In genomic region chr10:22629843-22630228, GRCh38 we compare ENCODE assay signal across 8 cellular contexts.
A peak's percentile ranks its signal among the peaks of the same experiment; 100 is the strongest.
DNase-seq lines count a peak whose midpoint lies in the region; ATAC-seq and TF ChIP-seq lines count a peak whose summit lies in the region.

No MANE protein-coding gene starts in this region.

- CTCF ChIA-PET in activated CD8-positive, alpha-beta memory T cell treated with anti-CD3 and anti-CD28 coated beads, Interleukin-2, amount 10 ng/mL, durations not matched to agents 7 days and 5 days (lab: Charles Lee), result interaction anchor here (0.7 to 3.6 kb wide), 7 partner anchors 11 to 84 kb away, joined by 3 to 15 read pairs (median 5); no protein-coding TSS in a partner anchor

- H3K4me1 Mint-ChIP-seq in activated CD8-positive, alpha-beta memory T cell treated with anti-CD3 and anti-CD28 coated beads, Interleukin-2, amount 10 ng/mL, durations not matched to agents 7 days and 5 days, result peaks cover 85% of the 10 kb centered on the region
- H3K4me1 Mint-ChIP-seq in stimulated activated naive CD8-positive, alpha-beta T cell treated with anti-CD3 and anti-CD28 coated beads, Interleukin-15, amount 100 ng/mL, for 72 hours, result peaks cover 93% of the 10 kb centered on the region

- TF ChIP-seq CTCF in ascending aorta (IDR thresholded peaks at IDR 0.05) (no peak), gastrocnemius medialis (IDR thresholded peaks at IDR 0.05 in 4 of 5, conservative IDR thresholded peaks at IDR 0.05 in 1 of 5) (no peak), omental fat pad (IDR thresholded peaks at IDR 0.05) (no peak)

- H3K4me3 ChIP-seq in ascending aorta, result no peak overlapping the region
- H3K4me3 ChIP-seq in gastrocnemius medialis, result no peak overlapping the region

- H3K9me3 Mint-ChIP-seq in activated CD8-positive, alpha-beta memory T cell treated with anti-CD3 and anti-CD28 coated beads, Interleukin-2, amount 10 ng/mL, durations not matched to agents 7 days and 5 days (ENCODE audit: low read depth), result no peaks in the 10 kb centered on the region
- H3K9me3 Mint-ChIP-seq in stimulated activated naive CD8-positive, alpha-beta T cell treated with anti-CD3 and anti-CD28 coated beads, Interleukin-15, amount 100 ng/mL, for 72 hours, result no peaks in the 10 kb centered on the region

- H3K36me3 Mint-ChIP-seq in activated CD8-positive, alpha-beta memory T cell treated with anti-CD3 and anti-CD28 coated beads, Interleukin-2, amount 10 ng/mL, durations not matched to agents 7 days and 5 days, result peaks cover 9% of the 10 kb centered on the region

- H3K27me3 ChIP-seq in ascending aorta, result no peaks in the 10 kb centered on the region
- no peaks in the 10 kb centered on the region for H3K27me3 ChIP-seq in gastrocnemius medialis

- H3K36me3 ChIP-seq in ascending aorta (no peaks in the 10 kb centered on the region), gastrocnemius medialis (no peaks in the 10 kb centered on the region)

- H3K27ac ChIP-seq in ascending aorta (peak overlapping the region; percentile 27 to 36), gastrocnemius medialis (no peak overlapping the region)

- no peaks in the 10 kb centered on the region for H3K9me3 ChIP-seq in ascending aorta
- H3K9me3 ChIP-seq in gastrocnemius medialis, result no peaks in the 10 kb centered on the region

- H3K4me3 Mint-ChIP-seq in activated CD8-positive, alpha-beta memory T cell treated with anti-CD3 and anti-CD28 coated beads, Interleukin-2, amount 10 ng/mL, durations not matched to agents 7 days and 5 days, result peak overlapping the region; percentile 74
- H3K4me3 Mint-ChIP-seq in stimulated activated naive CD8-positive, alpha-beta T cell treated with anti-CD3 and anti-CD28 coated beads, Interleukin-15, amount 100 ng/mL, for 72 hours, result peak overlapping the region; percentile 63 to 83

- peaks cover 0 to 33% of the 10 kb centered on the region in 2 donors for H3K4me1 ChIP-seq in ascending aorta
- H3K4me1 ChIP-seq in gastrocnemius medialis, result peaks cover 0 to 9% of the 10 kb centered on the region in 2 donors

- H3K27me3 Mint-ChIP-seq in activated CD8-positive, alpha-beta memory T cell treated with anti-CD3 and anti-CD28 coated beads, Interleukin-2, amount 10 ng/mL, durations not matched to agents 7 days and 5 days, result no peaks in the 10 kb centered on the region
- H3K27me3 Mint-ChIP-seq in stimulated activated naive CD8-positive, alpha-beta T cell treated with anti-CD3 and anti-CD28 coated beads, Interleukin-15, amount 100 ng/mL, for 72 hours, result no peaks in the 10 kb centered on the region

- in situ Hi-C loops in gastrocnemius medialis (cut with MboI; ENCODE audit: low sequenced_read_pairs in 4 of 4), result no loop called here

- no peak for TF ChIP-seq POLR2A in gastrocnemius medialis (IDR thresholded peaks at IDR 0.05)

- peak; percentile 41 for ATAC-seq in activated CD8-positive, alpha-beta memory T cell treated with anti-CD3 and anti-CD28 coated beads, Interleukin-2, amount 10 ng/mL, durations not matched to agents 7 days and 5 days
- ATAC-seq in HG03457 (IDR thresholded peaks at IDR 0.05; ENCODE audit: unreplicated experiment), result peak; percentile 16
- peak; percentile 62 for ATAC-seq in stimulated activated naive CD8-positive, alpha-beta T cell treated with anti-CD3 and anti-CD28 coated beads, Interleukin-15, amount 100 ng/mL, for 72 hours
- ATAC-seq in gastrocnemius medialis, result no peak
- ATAC-seq in omental fat pad (ENCODE audit: low FRiP score), result no peak

- H3K27ac Mint-ChIP-seq in activated CD8-positive, alpha-beta memory T cell treated with anti-CD3 and anti-CD28 coated beads, Interleukin-2, amount 10 ng/mL, durations not matched to agents 7 days and 5 days, result peak overlapping the region; percentile 97
- peak overlapping the region; percentile 96 for H3K27ac Mint-ChIP-seq in stimulated activated naive CD8-positive, alpha-beta T cell treated with anti-CD3 and anti-CD28 coated beads, Interleukin-15, amount 100 ng/mL, for 72 hours

- intact Hi-C loops in ascending aorta (cut with DNase I), result no loop called here
- intact Hi-C loops in gastrocnemius medialis (cut with DNase I; ENCODE audit: low total_unique reads), result no loop called here

- DNase-seq in activated CD8-positive, alpha-beta memory T cell treated with anti-CD3 and anti-CD28 coated beads, Interleukin-2, amount 10 ng/mL, durations not matched to agents 7 days and 5 days, result peak; percentile 59
- DNase-seq in activated CD8-positive, alpha-beta memory T cell treated with anti-CD3 and anti-CD28 coated beads, Interleukin-2, amount 50 U/mL, for 48 hours, result no peak
- DNase-seq in ascending aorta (ENCODE audit: low spot score in 2 of 2), result no peak
- peak in 1 of 2 donors; percentile 42 for DNase-seq in stimulated activated naive CD8-positive, alpha-beta T cell treated with anti-CD3 and anti-CD28 coated beads, Interleukin-15, amount 100 ng/mL, for 72 hours
- no peak for DNase-seq in D341Med (ENCODE audit: low spot score)
- no peak for DNase-seq in gastrocnemius medialis
- DNase-seq in omental fat pad (ENCODE audit: low spot score), result no peak

Comparison
In these comparisons a context has a peak if more than half of its experiments do, and no peak if none do; other contexts are left out.
1. ATAC-seq: peak in activated CD8-positive, alpha-beta memory T cell treated with anti-CD3 and anti-CD28 coated beads, Interleukin-2, amount 10 ng/mL, durations not matched to agents 7 days and 5 days (single experiment), HG03457 (single experiment) and stimulated activated naive CD8-positive, alpha-beta T cell treated with anti-CD3 and anti-CD28 coated beads, Interleukin-15, amount 100 ng/mL, for 72 hours (single experiment); none in gastrocnemius medialis (0 of 2) and omental fat pad (single experiment).
2. H3K27ac ChIP-seq: peak in ascending aorta (2 of 2); none in gastrocnemius medialis (0 of 4).